ENCODE assay signal across 10 cellular contexts in genomic region chr4:147547314-147548056, GRCh38.
A peak's percentile ranks its signal among the peaks of the same experiment; 100 is the strongest.
DNase-seq lines count a peak whose midpoint lies in the region; FAIRE-seq and TF ChIP-seq lines count a peak whose summit lies in the region.
"Had no signal": no experiment of that assay in that cellular context is flagged by ENCODE, and none has a peak within 500 bp of the region (broad histone marks: within the 10 kb centered on the region; RNA-seq: fewer than 3 reads in every experiment).

No MANE protein-coding gene starts in this region.

- DNase-seq in GM10266 (ENCODE audit: extremely low spot score) (peak; percentile 17), HCEC 1CT (peak; percentile 33), adipocyte (ENCODE audit: low read depth) (peak; percentile 65), myocyte (ENCODE audit: low read depth) (peak; percentile 39), C1 segment of cervical spinal cord (lab: John Stamatoyannopoulos, UW) (no peak), frontal cortex (ENCODE audit: low spot score in 2 of 2) (no peak), A673 (ENCODE audit: low spot score) (no peak), H7 (no peak)
- DNase-seq: Calu3, left ventricle myocardium inferior had no signal

- H3K4me1 ChIP-seq in adipocyte (ENCODE audit: control insufficient read depth, insufficient read depth, low read length), result peaks cover 28% of the 10 kb centered on the region
- peaks cover 13% of the 10 kb centered on the region for H3K4me1 ChIP-seq in A673 (ENCODE audit: insufficient read depth, low read length, poor library complexity, severe bottlenecking)
- H3K4me1 ChIP-seq: left ventricle myocardium inferior had no signal

- H3K27ac ChIP-seq in A673 (ENCODE audit: low read depth, low read length, poor library complexity, severe bottlenecking), result no peak overlapping the region
- H3K27ac ChIP-seq: left ventricle myocardium inferior had no signal

- BruUV-seq in A673 (replicated peaks; lab: Mats Ljungman, UMichigan), result no TSS peak

- POLR2A ChIA-PET in A673 (lab: Charles Lee; ENCODE audit: low non-redundant PET), result no interaction called here

- H3K9ac ChIP-seq in adipocyte (ENCODE audit: low read length), result no peak overlapping the region

- H3K36me3 ChIP-seq in adipocyte (ENCODE audit: control insufficient read depth, insufficient read depth, low read length, severe bottlenecking) (no peaks in the 10 kb centered on the region), A673 (ENCODE audit: insufficient read depth, low read length, poor library complexity, severe bottlenecking) (no peaks in the 10 kb centered on the region), H7 (replicated peaks; ENCODE audit: control insufficient read depth, insufficient read depth, low read length) (no peaks in the 10 kb centered on the region)
- H3K36me3 ChIP-seq: left ventricle myocardium inferior had no signal

- intact Hi-C loops in A673 (cut with micrococcal nuclease; ENCODE audit: unreplicated experiment), result no loop called here

- CTCF ChIA-PET in A673 (lab: Charles Lee), result no interaction called here

- no peak overlapping the region for H3K4me3 ChIP-seq in adipocyte (ENCODE audit: low read length)
- H3K4me3 ChIP-seq in A673 (ENCODE audit: low read depth, low read length, poor library complexity, severe bottlenecking), result no peak overlapping the region
- no peak overlapping the region for H3K4me3 ChIP-seq in H7 (ENCODE audit: insufficient read depth, low read depth, low read length)
- H3K4me3 ChIP-seq: left ventricle myocardium inferior had no signal

- H3K9me3 ChIP-seq in adipocyte (ENCODE audit: control insufficient read depth, low read length) (no peaks in the 10 kb centered on the region), A673 (ENCODE audit: low read depth, low read length, poor library complexity, severe bottlenecking) (no peaks in the 10 kb centered on the region)
- H3K9me3 ChIP-seq: left ventricle myocardium inferior had no signal

- no peak for FAIRE-seq in frontal cortex (lab: Jason Lieb, UNC)

- H3K27me3 ChIP-seq in adipocyte (replicated peaks; ENCODE audit: control insufficient read depth, insufficient read depth, low read length) (no peaks in the 10 kb centered on the region), A673 (replicated peaks; ENCODE audit: insufficient read depth, low read depth, low read length, poor library complexity) (no peaks in the 10 kb centered on the region), H7 (ENCODE audit: control insufficient read depth, insufficient read depth, low read length) (no peaks in the 10 kb centered on the region)

- peak; percentile 9 for TF ChIP-seq CTCF in GM10266 (IDR thresholded peaks at IDR 0.05; ENCODE audit: control insufficient read depth, insufficient read depth, low read depth, missing control alignments)
- TF ChIP-seq CTCF in A673 (conservative IDR thresholded peaks at IDR 0.05; ENCODE audit: low read depth, low read length), result no peak

Comparison
In these comparisons a context has a peak if more than half of its experiments do, and no peak if none do; other contexts are left out.
1. DNase-seq: peak in GM10266 (single experiment), HCEC 1CT (single experiment), adipocyte (single experiment) and myocyte (single experiment); none in C1 segment of cervical spinal cord (0 of 14), frontal cortex (0 of 2), A673 (single experiment) and H7 (single experiment).